14 cellular contexts compared by ENCODE assay signal in genomic region chr21:42837421-42838211, GRCh38. TPM values are rescaled to one million over a fixed set of nuclear protein-coding genes. Genes with fewer than 3 reads are reported as not detected.
A peak's percentile ranks its signal among the peaks of the same experiment; 100 is the strongest.
DNase-seq lines count a peak whose midpoint lies in the region; ATAC-seq, FAIRE-seq and TF ChIP-seq lines count a peak whose summit lies in the region.
"Had no signal": no experiment of that assay in that cellular context is flagged by ENCODE, and none has a peak within 500 bp of the region (broad histone marks: within the 10 kb centered on the region; RNA-seq: fewer than 3 reads in every experiment).

No MANE protein-coding gene starts in this region.

- TF ChIP-seq EP300 in HepG2 (IDR thresholded peaks at IDR 0.05; ENCODE audit: low read depth in 2 of 2, low read length in 2 of 2) (no peak), HepG2 (CRISPR knock-in tag; IDR thresholded peaks at IDR 0.05; ENCODE audit: borderline replicate concordance) (no peak)

- CTCF ChIA-PET in HepG2 (lab: Yijun Ruan, JAX; ENCODE audit: low intra/inter-chr PET ratio, low total read pairs): no interaction called here

- peaks cover 19 to 30% of the 10 kb centered on the region in 2 experiments for H3K36me3 ChIP-seq in HepG2 (replicated peaks in 1 of 2; ENCODE audit: control insufficient read depth in 1 of 2, insufficient read depth in 2 of 2, low read length in 2 of 2)
- H3K36me3 ChIP-seq: prostate gland had no signal

- no peak for ATAC-seq in stimulated activated naive CD8-positive, alpha-beta T cell treated with anti-CD3 and anti-CD28 coated beads, Interleukin-15, Interleukin-2, amounts not matched to agents 100 U/mL and 50 U/mL, for 24 hours
- ATAC-seq in HepG2: peak; percentile 47

- FAIRE-seq in HepG2 (lab: Jason Lieb, UNC): no peak

- 79% methylated on average over 39 of the region's 42 CpGs for WGBS in HepG2 (ENCODE audit: low lambda C conversion rate)

- no peak overlapping the region for H3K9ac ChIP-seq in HepG2 (ENCODE audit: insufficient read depth, low read depth, low read length)
- H3K9ac ChIP-seq: BLaER1 had no signal

- DNase-seq in stimulated activated naive CD8-positive, alpha-beta T cell treated with anti-CD3 and anti-CD28 coated beads, Interleukin-15, Interleukin-2, amounts not matched to agents 100 U/mL and 50 U/mL, for 24 hours: no peak
- DNase-seq in HepG2 (ENCODE audit: low spot score): no peak
- no peak for DNase-seq in inferior parietal cortex (ENCODE audit: extremely low spot score)
- no peak for DNase-seq in cerebellar cortex (ENCODE audit: low spot score)
- no peak for DNase-seq in H4 (ENCODE audit: low spot score)
- DNase-seq: DMS79; NCI-H2171 treated with DMSO at 0.1 percent for 48 hours; NK-92 treated with Interleukin-12 subunit alpha and Interleukin-12 subunit beta, amount 100 ng/mL, for 24 hours; SIG-M5 had no signal

- no peak overlapping the region for H3K4me3 Mint-ChIP-seq in stimulated activated naive CD8-positive, alpha-beta T cell treated with anti-CD3 and anti-CD28 coated beads, Interleukin-15, Interleukin-2, amounts not matched to agents 100 ng/mL and 50 ng/mL, for 24 hours
- H3K4me3 Mint-ChIP-seq in activated naive CD8-positive, alpha-beta T cell: no peak overlapping the region

- no peak for TF ChIP-seq POLR2A in HepG2 (IDR thresholded peaks at IDR 0.05; ENCODE audit: insufficient read depth in 1 of 2, low read depth in 2 of 2, low read length in 2 of 2)

- peak; percentile 25; the same call in 1 of the 2 replicates for TF ChIP-seq CTCF in HepG2 (CRISPR knock-in tag; IDR thresholded peaks at IDR 0.05)

- peaks cover 26% of the 10 kb centered on the region for H3K36me3 Mint-ChIP-seq in stimulated activated naive CD8-positive, alpha-beta T cell treated with anti-CD3 and anti-CD28 coated beads, Interleukin-15, Interleukin-2, amounts not matched to agents 100 ng/mL and 50 ng/mL, for 24 hours (ENCODE audit: low read depth)
- peaks cover 2% of the 10 kb centered on the region for H3K36me3 Mint-ChIP-seq in activated naive CD8-positive, alpha-beta T cell

- H3K79me2 ChIP-seq in HepG2 (ENCODE audit: insufficient read depth, low read length): no peaks in the 10 kb centered on the region

- in situ Hi-C loops in HepG2 (cut with HindIII; ENCODE audit: extremely low pct_ligation_motif_present, low pct_unique_long_range_greater_than_20kb): loop anchor here (10.0 kb wide), 1 partner anchor 183 kb away; the partner anchor contains the start of gene PDE9A

- no peaks in the 10 kb centered on the region for H3K27me3 Mint-ChIP-seq in stimulated activated naive CD8-positive, alpha-beta T cell treated with anti-CD3 and anti-CD28 coated beads, Interleukin-15, Interleukin-2, amounts not matched to agents 100 ng/mL and 50 ng/mL, for 24 hours
- no peaks in the 10 kb centered on the region for H3K27me3 Mint-ChIP-seq in activated naive CD8-positive, alpha-beta T cell

- H3K9me3 ChIP-seq in HepG2 (ENCODE audit: low read length): no peaks in the 10 kb centered on the region
- H3K9me3 ChIP-seq: BLaER1, prostate gland, upper lobe of left lung had no signal

- H3K27ac ChIP-seq in HepG2 (ENCODE audit: extremely low read length, insufficient read depth, low read length): peak overlapping the region; percentile 58
- H3K27ac ChIP-seq: BLaER1, prostate gland, upper lobe of left lung had no signal

- H3K4me3 ChIP-seq in HepG2 (replicated peaks in 1 of 3; ENCODE audit: insufficient read depth in 1 of 3, low read depth in 2 of 3, low read length in 3 of 3): no peak overlapping the region; a peak in 1 of 6 replicates
- H3K4me3 ChIP-seq: BLaER1, prostate gland, upper lobe of left lung had no signal

- H3K9me3 Mint-ChIP-seq in stimulated activated naive CD8-positive, alpha-beta T cell treated with anti-CD3 and anti-CD28 coated beads, Interleukin-15, Interleukin-2, amounts not matched to agents 100 ng/mL and 50 ng/mL, for 24 hours: no peaks in the 10 kb centered on the region
- no peaks in the 10 kb centered on the region for H3K9me3 Mint-ChIP-seq in activated naive CD8-positive, alpha-beta T cell (ENCODE audit: low read depth)

- no peaks in the 10 kb centered on the region for H3K27me3 ChIP-seq in HepG2 (ENCODE audit: control insufficient read depth in 1 of 2, insufficient read depth in 2 of 2, low read length in 2 of 2)
- H3K27me3 ChIP-seq: BLaER1, upper lobe of left lung had no signal

- H4K20me1 ChIP-seq in HepG2 (ENCODE audit: insufficient read depth, low read length): no peaks in the 10 kb centered on the region; the same call in 1 of the 2 replicates

- peaks cover 19% of the 10 kb centered on the region for H3K4me1 Mint-ChIP-seq in stimulated activated naive CD8-positive, alpha-beta T cell treated with anti-CD3 and anti-CD28 coated beads, Interleukin-15, Interleukin-2, amounts not matched to agents 100 ng/mL and 50 ng/mL, for 24 hours (ENCODE audit: low read depth)
- peaks cover 13% of the 10 kb centered on the region for H3K4me1 Mint-ChIP-seq in activated naive CD8-positive, alpha-beta T cell (ENCODE audit: low read depth)

- no peak overlapping the region for H3K4me2 ChIP-seq in HepG2 (ENCODE audit: low read depth, low read length)
- H3K4me2 ChIP-seq: BLaER1 had no signal

- BruUV-seq in HepG2 (replicated peaks; lab: Mats Ljungman, UMichigan): no TSS peak

- POLR2A ChIA-PET in HepG2 (lab: Yijun Ruan, JAX): no interaction called here

- intact Hi-C loops in HepG2 (cut with micrococcal nuclease; ENCODE audit: unreplicated experiment): no loop called here

- H2AFZ ChIP-seq in HepG2 (ENCODE audit: low read length): no peak overlapping the region

- H3K27ac Mint-ChIP-seq in stimulated activated naive CD8-positive, alpha-beta T cell treated with anti-CD3 and anti-CD28 coated beads, Interleukin-15, Interleukin-2, amounts not matched to agents 100 ng/mL and 50 ng/mL, for 24 hours: peak overlapping the region; percentile 14
- peak overlapping the region; percentile 73 for H3K27ac Mint-ChIP-seq in activated naive CD8-positive, alpha-beta T cell

- TF ChIP-seq RAD21 in HepG2 (CRISPR knock-in tag; IDR thresholded peaks at IDR 0.05): no peak

- peaks cover 22% of the 10 kb centered on the region for H3K4me1 ChIP-seq in HepG2 (ENCODE audit: insufficient read depth, low read length)
- H3K4me1 ChIP-seq: prostate gland had no signal

RNA-seq across cellular contexts. Expression of gene WDR4, which starts 41.7 kb away (rescaled TPM):
- total RNA-seq in HepG2 (2016; rRNA removed; fragmentation: Illumina TruSeq; extraction: Trizol): 14.4 and 14.8 TPM in 2 replicates
- 5.6 and 6.6 TPM in 2 replicates for total RNA-seq in HepG2 (2016; cell fraction: cytosol; rRNA removed; fragmentation: Illumina TruSeq; extraction: Trizol; ENCODE audit: low read depth)
- 13.1 and 14.9 TPM in 2 replicates for total RNA-seq in HepG2 (2016; cell fraction: insoluble cytoplasmic fraction; rRNA removed; fragmentation: Illumina TruSeq; extraction: Trizol)
- 6.4 and 7.7 TPM in 2 replicates for total RNA-seq in HepG2 (2016; cell fraction: membrane; rRNA removed; fragmentation: Illumina TruSeq; extraction: Trizol)
- 19.0 and 23.6 TPM in 2 replicates for total RNA-seq in HepG2 (2016; cell fraction: nucleus; rRNA removed; fragmentation: Illumina TruSeq; extraction: Trizol)
- polyA plus RNA-seq in HepG2 (2011; rRNA removed): 10.9 and 11.3 TPM in 2 replicates
- polyA plus RNA-seq in HepG2 (2011; cell fraction: cytosol; rRNA removed): 9.4 and 15.2 TPM in 2 replicates
- 45.2 and 52.9 TPM in 2 replicates for polyA plus RNA-seq in HepG2 (2011; cell fraction: nucleus; rRNA removed)
- 10.2 and 10.8 TPM in 2 replicates for polyA plus RNA-seq in HepG2 (2012)
- 3.4 and 3.8 TPM in 2 replicates for polyA plus RNA-seq in HepG2 (2016; cell fraction: cytosol; fragmentation: Illumina TruSeq; extraction: Trizol; ENCODE audit: low read depth)
- 17.9 and 21.8 TPM in 2 replicates for polyA plus RNA-seq in HepG2 (2016; cell fraction: insoluble cytoplasmic fraction; fragmentation: Illumina TruSeq; extraction: Trizol; ENCODE audit: low read depth)
- 5.6 and 6.6 TPM in 2 replicates for polyA plus RNA-seq in HepG2 (2016; cell fraction: membrane; fragmentation: Illumina TruSeq; extraction: Trizol; ENCODE audit: low read depth)
- polyA plus RNA-seq in HepG2 (2016; cell fraction: nucleus; fragmentation: Illumina TruSeq; extraction: Trizol; ENCODE audit: insufficient read depth, low read depth): 29.4 and 30.7 TPM in 2 replicates
- polyA minus RNA-seq in HepG2 (2011; rRNA and poly(A)+ RNA removed; ENCODE audit: low replicate concordance): 35.6 and 97.8 TPM in 2 replicates
- 5.3 and 5.5 TPM in 2 replicates for polyA minus RNA-seq in HepG2 (2011; cell fraction: cytosol; rRNA and poly(A)+ RNA removed)
- polyA minus RNA-seq in HepG2 (2011; cell fraction: nucleus; rRNA and poly(A)+ RNA removed): 31.8 and 38.4 TPM in 2 replicates
- total RNA-seq in H4 (2014; rRNA removed; shearing (Covaris generic)): 4.8 and 7.1 TPM in 2 replicates

RNA-seq across cellular contexts. Expression of gene NDUFV3, which starts 55.5 kb away (rescaled TPM):
- 29.6 and 35.7 TPM in 2 replicates for total RNA-seq in HepG2 (2016; rRNA removed; fragmentation: Illumina TruSeq; extraction: Trizol)
- 10.7 and 12.6 TPM in 2 replicates for total RNA-seq in HepG2 (2016; cell fraction: cytosol; rRNA removed; fragmentation: Illumina TruSeq; extraction: Trizol; ENCODE audit: low read depth)
- total RNA-seq in HepG2 (2016; cell fraction: insoluble cytoplasmic fraction; rRNA removed; fragmentation: Illumina TruSeq; extraction: Trizol): 29.5 and 34.4 TPM in 2 replicates
- 17.4 and 17.6 TPM in 2 replicates for total RNA-seq in HepG2 (2016; cell fraction: membrane; rRNA removed; fragmentation: Illumina TruSeq; extraction: Trizol)
- total RNA-seq in HepG2 (2016; cell fraction: nucleus; rRNA removed; fragmentation: Illumina TruSeq; extraction: Trizol): 14.6 and 17.9 TPM in 2 replicates
- polyA plus RNA-seq in HepG2 (2011; rRNA removed): 14.2 and 15.4 TPM in 2 replicates
- polyA plus RNA-seq in HepG2 (2011; cell fraction: cytosol; rRNA removed): 15.0 and 17.3 TPM in 2 replicates
- polyA plus RNA-seq in HepG2 (2011; cell fraction: nucleus; rRNA removed): 11.9 and 13.2 TPM in 2 replicates
- 17.6 and 21.1 TPM in 2 replicates for polyA plus RNA-seq in HepG2 (2012)
- 11.7 and 13.4 TPM in 2 replicates for polyA plus RNA-seq in HepG2 (2016; cell fraction: cytosol; fragmentation: Illumina TruSeq; extraction: Trizol; ENCODE audit: low read depth)
- polyA plus RNA-seq in HepG2 (2016; cell fraction: insoluble cytoplasmic fraction; fragmentation: Illumina TruSeq; extraction: Trizol; ENCODE audit: low read depth): 27.9 and 29.5 TPM in 2 replicates
- 13.6 and 15.3 TPM in 2 replicates for polyA plus RNA-seq in HepG2 (2016; cell fraction: membrane; fragmentation: Illumina TruSeq; extraction: Trizol; ENCODE audit: low read depth)
- polyA plus RNA-seq in HepG2 (2016; cell fraction: nucleus; fragmentation: Illumina TruSeq; extraction: Trizol; ENCODE audit: insufficient read depth, low read depth): 20.7 and 24.6 TPM in 2 replicates
- 10.6 and 20.7 TPM in 2 replicates for polyA minus RNA-seq in HepG2 (2011; rRNA and poly(A)+ RNA removed; ENCODE audit: low replicate concordance)
- polyA minus RNA-seq in HepG2 (2011; cell fraction: cytosol; rRNA and poly(A)+ RNA removed): 14.2 and 15.6 TPM in 2 replicates
- 8.2 and 14.2 TPM in 2 replicates for polyA minus RNA-seq in HepG2 (2011; cell fraction: nucleus; rRNA and poly(A)+ RNA removed)
- 40.9 and 44.0 TPM in 2 replicates for total RNA-seq in H4 (2014; rRNA removed; shearing (Covaris generic))
